5 cellular contexts compared by ENCODE assay signal in genomic region chr2:110660558-110660957, GRCh38.
"Had no signal": no experiment of that assay in that cellular context is flagged by ENCODE, and none has a peak within 500 bp of the region (broad histone marks: within the 10 kb centered on the region; RNA-seq: fewer than 3 reads in every experiment).

No MANE protein-coding gene starts in this region.

- DNase-seq: H9, HCEC 1CT, IMR-90 had no signal

- H3K27ac Mint-ChIP-seq: GM23338 had no signal

- H3K4me2 ChIP-seq: GM23338 had no signal

- H3K4me1 Mint-ChIP-seq: GM23338 had no signal

- H3K9me3 Mint-ChIP-seq: GM23338, H9 had no signal

- H3K4me3 ChIP-seq: GM23338, K562 had no signal

- H2AFZ ChIP-seq: GM23338 had no signal

- H3K4me3 Mint-ChIP-seq: GM23338, H9 had no signal
